9 cellular contexts compared by ENCODE assay signal in the genomic region with DNA sequence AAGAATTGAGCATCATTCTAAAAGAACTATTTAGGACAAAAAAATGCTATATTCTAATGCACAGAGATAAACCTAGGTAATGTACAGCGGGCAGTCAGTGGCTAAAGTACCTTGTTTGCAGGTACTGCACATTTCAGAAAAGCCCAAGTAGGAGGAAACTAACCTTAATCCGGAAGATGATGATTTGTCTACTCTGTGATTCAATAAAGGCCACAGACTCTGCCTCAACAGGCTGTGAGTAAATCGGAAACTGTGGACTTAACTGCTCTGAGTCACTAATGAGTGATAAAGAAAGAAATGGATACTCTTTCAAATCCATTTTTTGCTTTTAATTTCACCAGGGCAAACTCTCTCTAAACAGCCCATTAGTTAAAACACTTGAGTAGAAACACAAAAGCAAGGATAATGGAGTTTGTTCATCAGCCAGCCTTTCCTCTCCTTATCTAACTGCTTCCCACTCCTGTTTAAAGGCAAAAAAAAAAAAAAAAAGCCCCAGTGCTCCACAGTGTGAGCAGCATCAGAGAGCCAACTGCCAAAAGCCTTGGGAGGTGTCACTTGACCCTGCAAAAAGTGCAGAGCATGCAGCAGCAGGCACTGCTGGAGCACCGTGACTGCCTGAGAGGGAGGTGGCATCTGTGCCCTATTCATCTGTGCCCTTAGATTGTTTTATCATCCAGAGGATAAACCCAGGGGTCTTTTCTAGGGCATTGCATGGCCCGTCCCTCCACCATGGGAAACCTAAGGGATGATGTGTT.
DNase-seq lines count a peak whose midpoint lies in the region; ATAC-seq and FAIRE-seq lines count a peak whose summit lies in the region.
"Had no signal": no experiment of that assay in that cellular context is flagged by ENCODE, and none has a peak within 500 bp of the region (broad histone marks: within the 10 kb centered on the region; RNA-seq: fewer than 3 reads in every experiment).

No MANE protein-coding gene starts in this region.

- H3K9ac ChIP-seq in BLaER1 = no peak overlapping the region

- ATAC-seq in GM19395 (IDR thresholded peaks at IDR 0.05; ENCODE audit: unreplicated experiment) = peak; percentile 92
- peak; percentile 96 for ATAC-seq in HG03432 (IDR thresholded peaks at IDR 0.05; ENCODE audit: unreplicated experiment)

- no peak overlapping the region for H3K27ac ChIP-seq in BLaER1
- H3K27ac ChIP-seq: neutrophil had no signal

- in situ Hi-C loops in HAP-1 (cut with MboI; ENCODE audit: low sequenced_read_pairs) = no loop called here

- peaks cover 18% of the 10 kb centered on the region for H3K27me3 Mint-ChIP-seq in activated T-helper 2 cell treated with anti-CD3 and anti-CD28 coated beads, Interferon-gamma antibody, Interleukin-2, Interleukin-4, amounts not matched to agents 10 μg/mL and 5 μg/mL and 100 μg/mL, durations not matched to agents 14 hours and 24 hours and 36 hours (ENCODE audit: low read depth)

- H3K36me3 ChIP-seq in BLaER1 = no peaks in the 10 kb centered on the region
- H3K36me3 ChIP-seq in HAP-1 (replicated peaks) = no peaks in the 10 kb centered on the region
- H3K36me3 ChIP-seq: neutrophil had no signal

- no peak for DNase-seq in activated T-helper 2 cell treated with anti-CD3 and anti-CD28 coated beads, Interferon-gamma antibody, Interleukin-2, Interleukin-4, amounts not matched to agents 10 μg/mL and 5 μg/mL and 100 μg/mL, durations not matched to agents 14 hours and 24 hours and 36 hours (ENCODE audit: low spot score)
- no peak for DNase-seq in UCSD-AML1 (lab: John Stamatoyannopoulos, UW; ENCODE audit: unreplicated experiment)
- no peak for DNase-seq in anterior cingulate cortex (lab: John Stamatoyannopoulos, UW)
- DNase-seq in HAP-1 (ENCODE audit: low spot score in 2 of 2) = no peak
- no peak for DNase-seq in urothelium cell line (ENCODE audit: low spot score)

- H3K4me3 ChIP-seq in BLaER1 (no peak overlapping the region), HAP-1 (no peak overlapping the region)

- H3K36me3 Mint-ChIP-seq in activated T-helper 2 cell treated with anti-CD3 and anti-CD28 coated beads, Interferon-gamma antibody, Interleukin-2, Interleukin-4, amounts not matched to agents 10 μg/mL and 5 μg/mL and 100 μg/mL, durations not matched to agents 14 hours and 24 hours and 36 hours (ENCODE audit: low read depth) = no peaks in the 10 kb centered on the region

- H3K9me3 ChIP-seq in BLaER1 = no peaks in the 10 kb centered on the region
- no peaks in the 10 kb centered on the region for H3K9me3 ChIP-seq in HAP-1
- H3K9me3 ChIP-seq: neutrophil had no signal

- H4K20me1 ChIP-seq in BLaER1 = no peaks in the 10 kb centered on the region

- H3K4me1 Mint-ChIP-seq in activated T-helper 2 cell treated with anti-CD3 and anti-CD28 coated beads, Interferon-gamma antibody, Interleukin-2, Interleukin-4, amounts not matched to agents 10 μg/mL and 5 μg/mL and 100 μg/mL, durations not matched to agents 14 hours and 24 hours and 36 hours (ENCODE audit: low read depth) = peaks cover 22% of the 10 kb centered on the region

- H3K4me1 ChIP-seq in BLaER1 (peaks cover 26% of the 10 kb centered on the region), HAP-1 (peaks cover 22% of the 10 kb centered on the region)

- FAIRE-seq in urothelium cell line (lab: Jason Lieb, UNC) = no peak

- H3K27me3 ChIP-seq in BLaER1 = no peaks in the 10 kb centered on the region
- H3K27me3 ChIP-seq in HAP-1 (ENCODE audit: low read depth) = no peaks in the 10 kb centered on the region
- H3K27me3 ChIP-seq: neutrophil had no signal

- H3K4me3 Mint-ChIP-seq in activated T-helper 2 cell treated with anti-CD3 and anti-CD28 coated beads, Interferon-gamma antibody, Interleukin-2, Interleukin-4, amounts not matched to agents 10 μg/mL and 5 μg/mL and 100 μg/mL, durations not matched to agents 14 hours and 24 hours and 36 hours (ENCODE audit: low read depth) = no peak overlapping the region

- peak overlapping the region; percentile 40 for H3K27ac Mint-ChIP-seq in activated T-helper 2 cell treated with anti-CD3 and anti-CD28 coated beads, Interferon-gamma antibody, Interleukin-2, Interleukin-4, amounts not matched to agents 10 μg/mL and 5 μg/mL and 100 μg/mL, durations not matched to agents 14 hours and 24 hours and 36 hours

- intact Hi-C loops in activated T-helper 2 cell treated with anti-CD3 and anti-CD28 coated beads, Interferon-gamma antibody, Interleukin-2, Interleukin-4, amounts not matched to agents 10 μg/mL and 5 μg/mL and 100 μg/mL, durations not matched to agents 14 hours and 24 hours and 36 hours (cut with micrococcal nuclease) = loop anchor here (1.0 kb wide), 1 partner anchor 30 kb away; no protein-coding TSS in a partner anchor

- H3K4me2 ChIP-seq in BLaER1 = peak overlapping the region; percentile 58

- H3K9me3 Mint-ChIP-seq in activated T-helper 2 cell treated with anti-CD3 and anti-CD28 coated beads, Interferon-gamma antibody, Interleukin-2, Interleukin-4, amounts not matched to agents 10 μg/mL and 5 μg/mL and 100 μg/mL, durations not matched to agents 14 hours and 24 hours and 36 hours = no peaks in the 10 kb centered on the region
